9 cellular contexts compared by ENCODE assay signal in genomic region chr1:15027515-15027948, GRCh38.
A peak's percentile ranks its signal among the peaks of the same experiment; 100 is the strongest.
DNase-seq lines count a peak whose midpoint lies in the region; ATAC-seq and TF ChIP-seq lines count a peak whose summit lies in the region.
"Had no signal": no experiment of that assay in that cellular context is flagged by ENCODE, and none has a peak within 500 bp of the region (broad histone marks: within the 10 kb centered on the region; RNA-seq: fewer than 3 reads in every experiment).

No MANE protein-coding gene starts in this region.

- H3K9me3 ChIP-seq in fibroblast of lung (ENCODE audit: control insufficient read depth, insufficient read depth, low read depth, low read length) (no peaks in the 10 kb centered on the region), upper lobe of right lung (no peaks in the 10 kb centered on the region)

- H3K27me3 ChIP-seq in fibroblast of lung (ENCODE audit: control insufficient read depth, insufficient read depth, low read length) (no peaks in the 10 kb centered on the region), upper lobe of right lung (no peaks in the 10 kb centered on the region)

- H3K4me3 Mint-ChIP-seq in activated CD8-positive, alpha-beta T cell treated with anti-CD3 and anti-CD28 coated beads for 36 hours, result no peak overlapping the region
- H3K4me3 Mint-ChIP-seq in nephron, result peak overlapping the region in 1 of 3 experiments; percentile 9
- H3K4me3 Mint-ChIP-seq: stimulated activated naive CD8-positive, alpha-beta T cell treated with anti-CD3 and anti-CD28 coated beads, Interleukin-15, Interleukin-2, amounts not matched to agents 100 ng/mL and 50 ng/mL, for 24 hours had no signal

- no peaks in the 10 kb centered on the region for H3K36me3 Mint-ChIP-seq in activated CD8-positive, alpha-beta T cell treated with anti-CD3 and anti-CD28 coated beads for 36 hours (ENCODE audit: low read depth)
- no peaks in the 10 kb centered on the region for H3K36me3 Mint-ChIP-seq in nephron (ENCODE audit: low read depth)

- CTCF ChIA-PET in activated CD8-positive, alpha-beta T cell treated with anti-CD3 and anti-CD28 coated beads for 36 hours (lab: Charles Lee), result interaction anchor here (0.6 to 3.2 kb wide), 25 partner anchors 8 to 332 kb away, joined by 3 to 13 read pairs (median 3); no protein-coding TSS in a partner anchor

- POLR2A ChIA-PET in activated CD8-positive, alpha-beta T cell treated with anti-CD3 and anti-CD28 coated beads for 36 hours (lab: Charles Lee), result no interaction called here

- intact Hi-C loops in activated CD8-positive, alpha-beta T cell treated with anti-CD3 and anti-CD28 coated beads for 36 hours (cut with micrococcal nuclease), result loop anchor here (10.0 kb wide), 1 partner anchor 113 kb away; no protein-coding TSS in a partner anchor
- intact Hi-C loops in upper lobe of right lung (cut with DNase I), result loop anchor here (10.0 kb wide), 1 partner anchor 103 kb away; no protein-coding TSS in a partner anchor

- H3K79me2 ChIP-seq in fibroblast of lung (ENCODE audit: control insufficient read depth, insufficient read depth, low read length), result no peaks in the 10 kb centered on the region

- no peaks in the 10 kb centered on the region for H4K20me1 ChIP-seq in fibroblast of lung (ENCODE audit: control insufficient read depth, extremely low read depth, insufficient read depth, low read length)

- TF ChIP-seq CTCF in activated CD8-positive, alpha-beta T cell treated with anti-CD3 and anti-CD28 coated beads for 36 hours (IDR thresholded peaks at IDR 0.05), result peak; percentile 90
- TF ChIP-seq CTCF in fibroblast of lung (conservative IDR thresholded peaks at IDR 0.05 in 1 of 2, IDR thresholded peaks at IDR 0.05 in 1 of 2; ENCODE audit: low read depth in 1 of 2, low read length in 2 of 2), result peak; percentile 92 to 95
- peak; percentile 88 to 90 (median 90) for TF ChIP-seq CTCF in nephron (IDR thresholded peaks at IDR 0.05; ENCODE audit: unreplicated experiment in 3 of 3)
- TF ChIP-seq CTCF in upper lobe of right lung (IDR thresholded peaks at IDR 0.05), result peak; percentile 93

- H3K27ac ChIP-seq in fibroblast of lung (ENCODE audit: insufficient read depth, low read length) (peak overlapping the region; percentile 18), upper lobe of right lung (peak overlapping the region; percentile 32)

- H3K27me3 Mint-ChIP-seq in activated CD8-positive, alpha-beta T cell treated with anti-CD3 and anti-CD28 coated beads for 36 hours, result no peaks in the 10 kb centered on the region
- peaks cover 3% of the 10 kb centered on the region for H3K27me3 Mint-ChIP-seq in nephron (ENCODE audit: low read depth)
- H3K27me3 Mint-ChIP-seq: stimulated activated naive CD8-positive, alpha-beta T cell treated with anti-CD3 and anti-CD28 coated beads, Interleukin-15, Interleukin-2, amounts not matched to agents 100 ng/mL and 50 ng/mL, for 24 hours had no signal

- no peak overlapping the region for H2AFZ ChIP-seq in fibroblast of lung (ENCODE audit: low read length)

- no peaks in the 10 kb centered on the region for H3K4me1 Mint-ChIP-seq in activated CD8-positive, alpha-beta T cell treated with anti-CD3 and anti-CD28 coated beads for 36 hours (ENCODE audit: low read depth)
- peaks cover 49% of the 10 kb centered on the region for H3K4me1 Mint-ChIP-seq in nephron

- no peaks in the 10 kb centered on the region for H3K9me3 Mint-ChIP-seq in activated CD8-positive, alpha-beta T cell treated with anti-CD3 and anti-CD28 coated beads for 36 hours
- H3K9me3 Mint-ChIP-seq in nephron, result no peaks in the 10 kb centered on the region
- H3K9me3 Mint-ChIP-seq: stimulated activated naive CD8-positive, alpha-beta T cell treated with anti-CD3 and anti-CD28 coated beads, Interleukin-15, Interleukin-2, amounts not matched to agents 100 ng/mL and 50 ng/mL, for 24 hours had no signal

- no peak overlapping the region for H3K27ac Mint-ChIP-seq in activated CD8-positive, alpha-beta T cell treated with anti-CD3 and anti-CD28 coated beads for 36 hours
- H3K27ac Mint-ChIP-seq in nephron, result peak overlapping the region; percentile 86 to 96 (median 90)
- H3K27ac Mint-ChIP-seq: stimulated activated naive CD8-positive, alpha-beta T cell treated with anti-CD3 and anti-CD28 coated beads, Interleukin-15, Interleukin-2, amounts not matched to agents 100 ng/mL and 50 ng/mL, for 24 hours had no signal

- H3K36me3 ChIP-seq in fibroblast of lung (ENCODE audit: control insufficient read depth, insufficient read depth, low read length), result no peaks in the 10 kb centered on the region
- no peaks in the 10 kb centered on the region for H3K36me3 ChIP-seq in upper lobe of right lung

- DNase-seq in DMS 273 (lab: John Stamatoyannopoulos, UW; ENCODE audit: unreplicated experiment) (peak; percentile 73), DMS 273 treated with DMSO at 0.1 percent for 48 hours (lab: John Stamatoyannopoulos, UW) (no peak), MV-4-11 (lab: John Stamatoyannopoulos, UW) (peak; percentile 25), fibroblast of lung (ENCODE audit: low read depth in 2 of 2) (peak; percentile 57 to 59), upper lobe of right lung (peak; percentile 84)
- DNase-seq in activated CD8-positive, alpha-beta T cell treated with anti-CD3 and anti-CD28 coated beads for 36 hours, result peak; percentile 57

- ATAC-seq in activated CD8-positive, alpha-beta T cell treated with anti-CD3 and anti-CD28 coated beads for 36 hours, result no peak
- ATAC-seq in upper lobe of right lung (peak; percentile 85), HG03342 (IDR thresholded peaks at IDR 0.05; ENCODE audit: unreplicated experiment) (no peak)

- H3K4me1 ChIP-seq in fibroblast of lung (ENCODE audit: control insufficient read depth, extremely low read depth, insufficient read depth, low read length) (peaks cover 24% of the 10 kb centered on the region), upper lobe of right lung (peaks cover 17% of the 10 kb centered on the region)

- H3K4me3 ChIP-seq in fibroblast of lung (replicated peaks in 1 of 4; ENCODE audit: control extremely low read depth in 1 of 4, insufficient read depth in 1 of 4, low read depth in 3 of 4, low read length in 4 of 4), result no peak overlapping the region
- no peak overlapping the region for H3K4me3 ChIP-seq in upper lobe of right lung

- no peak overlapping the region for H3K9ac ChIP-seq in fibroblast of lung (ENCODE audit: insufficient read depth, low read length)

- H3K4me2 ChIP-seq in fibroblast of lung (ENCODE audit: extremely low read depth, insufficient read depth, low read length), result no peak overlapping the region
